ENCODE assay signal across 19 cellular contexts in genomic region chr7:141430426-141431142, GRCh38.
DNase-seq lines count a peak whose midpoint lies in the region; ATAC-seq and TF ChIP-seq lines count a peak whose summit lies in the region.
"Had no signal": no experiment of that assay in that cellular context is flagged by ENCODE, and none has a peak within 500 bp of the region (broad histone marks: within the 10 kb centered on the region; RNA-seq: fewer than 3 reads in every experiment).

No MANE protein-coding gene starts in this region.

- H3K4me1 Mint-ChIP-seq in HFFc6 (ENCODE audit: low read depth): peaks cover 6% of the 10 kb centered on the region; the same call in 1 of the 2 replicates
- H3K4me1 Mint-ChIP-seq: activated naive CD4-positive, alpha-beta T cell treated with anti-CD3 and anti-CD28 coated beads, Interleukin-2, amount 50 U/mL, for 24 hours; stimulated activated naive B cell treated with anti-CD40 and anti-IgM and Interleukin-4, amounts not matched to agents 10 μg/mL and 1 μg/mL and 100 μg/mL, for 72 hours had no signal

- 0 out of 2 replicates have a peak, but pooled peaks cover 9% of the 10 kb centered on the region for H3K36me3 Mint-ChIP-seq in HFFc6 (ENCODE audit: low read depth)
- H3K36me3 Mint-ChIP-seq: activated naive CD4-positive, alpha-beta T cell treated with anti-CD3 and anti-CD28 coated beads, Interleukin-2, amount 50 U/mL, for 24 hours; stimulated activated naive B cell treated with anti-CD40 and anti-IgM and Interleukin-4, amounts not matched to agents 10 μg/mL and 1 μg/mL and 100 μg/mL, for 72 hours had no signal

- H3K9me3 Mint-ChIP-seq in HFFc6: peaks cover 23% of the 10 kb centered on the region

- ATAC-seq in HG03095 (IDR thresholded peaks at IDR 0.05; ENCODE audit: unreplicated experiment): no peak
- ATAC-seq: stimulated activated naive B cell treated with anti-CD40 and anti-IgM and Interleukin-4, amounts not matched to agents 10 μg/mL and 1 μg/mL and 100 μg/mL, for 72 hours; T-helper 17 cell had no signal

- H3K27ac Mint-ChIP-seq in HFFc6: no peak overlapping the region
- H3K27ac Mint-ChIP-seq: activated naive CD4-positive, alpha-beta T cell treated with anti-CD3 and anti-CD28 coated beads, Interleukin-2, amount 50 U/mL, for 24 hours; stimulated activated naive B cell treated with anti-CD40 and anti-IgM and Interleukin-4, amounts not matched to agents 10 μg/mL and 1 μg/mL and 100 μg/mL, for 72 hours; T-helper 17 cell had no signal

- peak; percentile 40 for DNase-seq in ELF-1 (ENCODE audit: low read depth, low spot score)
- DNase-seq in NCI-H146 treated with DMSO at 0.1 percent for 48 hours (lab: John Stamatoyannopoulos, UW; ENCODE audit: unreplicated experiment): peak; percentile 76
- no peak for DNase-seq in activated CD8-positive, alpha-beta memory T cell treated with anti-CD3 and anti-CD28 coated beads, Interleukin-2, amount 50 U/mL, for 4 hours
- DNase-seq in HFFc6: no peak
- DNase-seq in WERI-Rb-1: no peak
- DNase-seq: activated CD4-positive, alpha-beta T cell treated with anti-CD3 and anti-CD28 coated beads for 1 hour; DMS 273 treated with DMSO at 0.1 percent for 48 hours; foreskin melanocyte; GM23248; IMR-90; NCI-H526; stimulated activated naive B cell treated with anti-CD40 and anti-IgM and Interleukin-4, amounts not matched to agents 10 μg/mL and 1 μg/mL and 100 μg/mL, for 72 hours; T-helper 17 cell had no signal

- H3K27me3 Mint-ChIP-seq in HFFc6 (ENCODE audit: insufficient read depth): peaks cover 5% of the 10 kb centered on the region

- H3K4me1 ChIP-seq in iPS-18a (ENCODE audit: control insufficient read depth, low read depth, low read length): peaks cover 39% of the 10 kb centered on the region

- no peak overlapping the region for H3K4me3 Mint-ChIP-seq in HFFc6
- H3K4me3 Mint-ChIP-seq: activated naive CD4-positive, alpha-beta T cell treated with anti-CD3 and anti-CD28 coated beads, Interleukin-2, amount 50 U/mL, for 24 hours; stimulated activated naive B cell treated with anti-CD40 and anti-IgM and Interleukin-4, amounts not matched to agents 10 μg/mL and 1 μg/mL and 100 μg/mL, for 72 hours; T-helper 17 cell had no signal

- H3K36me3 ChIP-seq in iPS-18a (ENCODE audit: control insufficient read depth, low read depth, low read length) (no peaks in the 10 kb centered on the region), WERI-Rb-1 (no peaks in the 10 kb centered on the region)
- H3K36me3 ChIP-seq: cardiac muscle cell had no signal

- TF ChIP-seq CTCF in HFFc6 (IDR thresholded peaks at IDR 0.05) (no peak), WERI-Rb-1 (IDR thresholded peaks at IDR 0.05; ENCODE audit: low read depth, low read length) (no peak)

- H3K4me3 ChIP-seq in iPS-18a (ENCODE audit: low read length): peak overlapping the region; percentile 13
- no peak overlapping the region for H3K4me3 ChIP-seq in WERI-Rb-1 (ENCODE audit: low read depth, low read length)
- H3K4me3 ChIP-seq: cardiac muscle cell, GM23248, smooth muscle cell had no signal

- H3K27ac ChIP-seq in angular gyrus (ENCODE audit: low read depth, low read length) (peak overlapping the region; percentile 15), iPS-18a (ENCODE audit: low read length) (peak overlapping the region; percentile 5), WERI-Rb-1 (no peak overlapping the region)
- H3K27ac ChIP-seq: cardiac muscle cell, GM23248 had no signal

- H3K9me3 ChIP-seq in iPS-18a (ENCODE audit: control insufficient read depth, low read depth, low read length) (no peaks in the 10 kb centered on the region), WERI-Rb-1 (ENCODE audit: severe bottlenecking) (peaks cover 4% of the 10 kb centered on the region)

- H3K9ac ChIP-seq in iPS-18a (ENCODE audit: low read length): peak overlapping the region; percentile 7
- H3K9ac ChIP-seq: GM23248 had no signal

- H3K27me3 ChIP-seq in iPS-18a (ENCODE audit: control insufficient read depth, insufficient read depth, low read length): no peaks in the 10 kb centered on the region
- H3K27me3 ChIP-seq in WERI-Rb-1 (ENCODE audit: insufficient read depth, low read depth, severe bottlenecking): no peaks in the 10 kb centered on the region
- H3K27me3 ChIP-seq: cardiac muscle cell had no signal

Comparison
In these comparisons a context has a peak if more than half of its experiments do, and no peak if none do; other contexts are left out.
1. DNase-seq: peak in ELF-1 (single experiment) and NCI-H146 treated with DMSO at 0.1 percent for 48 hours (single experiment); none in activated CD8-positive, alpha-beta memory T cell treated with anti-CD3 and anti-CD28 coated beads, Interleukin-2, amount 50 U/mL, for 4 hours (single experiment), HFFc6 (single experiment) and WERI-Rb-1 (single experiment).